In the genomic region with DNA sequence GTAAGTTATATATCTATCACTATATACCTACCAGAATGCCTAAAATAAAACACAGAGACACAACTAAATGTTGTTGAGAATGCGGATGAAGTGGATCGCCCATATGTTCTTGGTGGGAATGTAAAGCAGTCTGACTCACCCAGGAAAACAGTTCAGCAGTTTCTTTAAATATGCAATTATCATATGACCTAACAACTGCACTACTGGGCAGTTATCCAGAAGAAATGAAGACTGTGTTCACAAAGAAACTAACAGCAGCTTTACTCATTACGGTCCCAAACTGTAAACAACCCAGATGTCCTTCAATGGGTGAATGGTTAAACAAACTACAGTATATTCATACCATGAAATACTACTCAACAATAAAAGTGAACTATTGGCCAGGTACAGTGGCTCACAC, we compare ENCODE assay signal across 11 cellular contexts. TPM values are rescaled to one million over a fixed set of nuclear protein-coding genes. Genes with fewer than 3 reads are reported as not detected.
DNase-seq lines count a peak whose midpoint lies in the region; ATAC-seq, FAIRE-seq and TF ChIP-seq lines count a peak whose summit lies in the region.
"Had no signal": no experiment of that assay in that cellular context is flagged by ENCODE, and none has a peak within 500 bp of the region (broad histone marks: within the 10 kb centered on the region; RNA-seq: fewer than 3 reads in every experiment).

No MANE protein-coding gene starts in this region.

- H3K27ac ChIP-seq in left lung: peak overlapping the region in 1 of 2 donors; percentile 5
- H3K27ac ChIP-seq in kidney (ENCODE audit: low read depth in 2 of 2, low read length in 2 of 2): no peak overlapping the region
- H3K27ac ChIP-seq: tibial artery had no signal

- no peak overlapping the region for H3K9ac ChIP-seq in kidney (ENCODE audit: low read length in 2 of 2)

- no peak for FAIRE-seq in kidney (lab: Jason Lieb, UNC)
- FAIRE-seq: H1 had no signal

- intact Hi-C loops in left lung (cut with DNase I): no loop called here
- intact Hi-C loops in kidney (cut with DNase I): no loop called here

- H3K4me1 ChIP-seq in left lung: no peaks in the 10 kb centered on the region
- H3K4me1 ChIP-seq in kidney (ENCODE audit: control insufficient read depth in 1 of 2, insufficient read depth in 1 of 2, low read depth in 1 of 2, low read length in 2 of 2): no peaks in the 10 kb centered on the region
- H3K4me1 ChIP-seq: tibial artery had no signal

- TF ChIP-seq CTCF in AG10803 (conservative IDR thresholded peaks at IDR 0.05; ENCODE audit: low read length) (no peak), left lung (IDR thresholded peaks at IDR 0.05) (no peak), kidney (IDR thresholded peaks at IDR 0.05; ENCODE audit: borderline replicate concordance, extremely low read depth, insufficient read depth) (no peak)

- H3K9me3 ChIP-seq in left lung (no peaks in the 10 kb centered on the region), kidney (ENCODE audit: control insufficient read depth in 1 of 2, low read length in 2 of 2) (no peaks in the 10 kb centered on the region)
- H3K9me3 ChIP-seq: tibial artery had no signal

- peak; percentile 45 for ATAC-seq in left lung
- no peak for ATAC-seq in HG03432 (IDR thresholded peaks at IDR 0.05; ENCODE audit: unreplicated experiment)

- no peaks in the 10 kb centered on the region for H3K27me3 ChIP-seq in left lung
- H3K27me3 ChIP-seq: tibial artery had no signal

- H3K36me3 ChIP-seq in left lung (peaks cover 0 to 1% of the 10 kb centered on the region in 2 donors), kidney (ENCODE audit: control insufficient read depth in 1 of 2, insufficient read depth in 2 of 2, low read length in 2 of 2) (no peaks in the 10 kb centered on the region)
- H3K36me3 ChIP-seq: tibial artery had no signal

- DNase-seq in AG10803 (ENCODE audit: low read depth): peak; percentile 56
- peak; percentile 40 for DNase-seq in HPDE6-E6E7 (ENCODE audit: extremely low spot score)
- DNase-seq in amniotic stem cell (lab: John Stamatoyannopoulos, UW): peak; percentile 35
- DNase-seq in left lung: no peak
- no peak for DNase-seq in SHP77 treated with DMSO at 0.1 percent for 48 hours (lab: John Stamatoyannopoulos, UW)
- no peak for DNase-seq in kidney
- no peak for DNase-seq in activated CD4-positive, CD25-positive, alpha-beta regulatory T cell (lab: John Stamatoyannopoulos, UW)
- DNase-seq: KBM-7, tibial artery had no signal

- H3K4me3 ChIP-seq in AG10803 (ENCODE audit: low read length): no peak overlapping the region
- H3K4me3 ChIP-seq in left lung: no peak overlapping the region
- no peak overlapping the region for H3K4me3 ChIP-seq in kidney (ENCODE audit: low read length in 2 of 2)
- H3K4me3 ChIP-seq: tibial artery had no signal

RNA-seq across cellular contexts. Expression of gene ZC3H12D, which starts 14.3 kb away (rescaled TPM):
- total RNA-seq in left lung (1 to 10 TPM; 1.9 to 4.1 TPM), kidney (3.7 TPM)
- 0.82 TPM for polyA plus RNA-seq in kidney (ENCODE audit: insufficient read depth, low read depth, low replicate concordance)

RNA-seq across cellular contexts. Expression of gene PPIL4, which starts 46.8 kb away (rescaled TPM):
- 10 to 100 TPM; 22.4 to 25.7 TPM for total RNA-seq in left lung
- total RNA-seq in kidney: 30.1 TPM
- 18.0 TPM for polyA plus RNA-seq in kidney (ENCODE audit: insufficient read depth, low read depth, low replicate concordance)

Comparison
In these comparisons a context has a peak if more than half of its experiments do, and no peak if none do; other contexts are left out.
1. DNase-seq: peak in AG10803 (single experiment), HPDE6-E6E7 (single experiment) and amniotic stem cell (single experiment); none in left lung (0 of 2), SHP77 treated with DMSO at 0.1 percent for 48 hours (single experiment), kidney (single experiment) and activated CD4-positive, CD25-positive, alpha-beta regulatory T cell (0 of 4).